In the genomic region with DNA sequence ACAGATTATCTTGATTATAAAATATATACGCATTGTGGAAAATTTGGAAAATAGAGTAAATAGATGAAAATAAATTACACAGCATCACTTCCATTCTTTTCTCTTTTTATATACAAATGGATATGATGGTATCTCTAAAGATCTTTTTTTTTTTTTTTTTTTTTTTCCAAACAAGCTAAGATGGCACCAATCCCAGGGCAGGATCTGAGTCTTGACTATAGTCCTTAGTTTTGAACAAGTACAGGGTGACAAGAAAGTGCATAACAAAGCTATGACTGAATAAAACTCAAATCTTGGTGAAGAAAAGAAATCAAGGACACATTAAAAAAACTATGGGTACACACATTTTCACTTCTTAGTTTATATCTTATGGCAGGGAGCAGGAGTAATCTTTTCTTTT, we compare ENCODE assay signal across 1 cellular context.
TF ChIP-seq lines count a peak whose summit lies in the region.

No MANE protein-coding gene starts in this region.

TF ChIP-seq in HEK293T, 16 proteins besides CTCF, POLR2A, EP300 and RAD21 (continued from another document):
- no peak for TF ChIP-seq FOXA1 (IDR thresholded peaks at IDR 0.05)
